In genomic region chr15:52139599-52140462, GRCh38 we compare ENCODE assay signal across 8 cellular contexts. TPM values are rescaled to one million over a fixed set of nuclear protein-coding genes. Genes with fewer than 3 reads are reported as not detected.
DNase-seq lines count a peak whose midpoint lies in the region.

No MANE protein-coding gene starts in this region.

- 0 out of 2 replicates have a peak overlapping the region, but pooled peaks have one; percentile 29 for H3K9ac ChIP-seq in GM23248

- no peaks in the 10 kb centered on the region for H3K9me3 ChIP-seq in GM23248 (ENCODE audit: low read depth)

- 62 to 63% methylated on average over 17 of the region's 17 CpGs for WGBS in GM23248 (ENCODE audit: low coverage in 1 of 2, low lambda C conversion rate in 2 of 2, missing lambda C conversion rate in 2 of 2), 2 experiments

- no peaks in the 10 kb centered on the region for H3K27me3 ChIP-seq in GM23248 (replicated peaks; ENCODE audit: insufficient read depth)

- H3K79me2 ChIP-seq in GM23248 (ENCODE audit: insufficient read depth), result no peaks in the 10 kb centered on the region

- no peak overlapping the region for H3K4me3 ChIP-seq in GM23248

- H3K36me3 ChIP-seq in GM23248 (ENCODE audit: low read depth), result no peaks in the 10 kb centered on the region

- H3K27ac ChIP-seq in GM23248, result no peak overlapping the region

- no peaks in the 10 kb centered on the region for H4K20me1 ChIP-seq in GM23248 (ENCODE audit: insufficient read depth)

- DNase-seq in COLO668 (lab: John Stamatoyannopoulos, UW; ENCODE audit: unreplicated experiment) (peak; percentile 68), GM23248 (peak; percentile 80), NCI-H2227 (lab: John Stamatoyannopoulos, UW; ENCODE audit: unreplicated experiment) (peak; percentile 72), dermis microvascular lymphatic vessel endothelial cell (ENCODE audit: low read depth in 2 of 2) (peak; percentile 62 to 80), medulla oblongata (ENCODE audit: extremely low spot score) (peak; percentile 89), OCI-M2 (lab: John Stamatoyannopoulos, UW; ENCODE audit: unreplicated experiment) (no peak)
- DNase-seq in activated CD4-positive, alpha-beta T cell treated with anti-CD3 and anti-CD28 coated beads, Interleukin-2, amount 50 U/mL, for 24 hours (ENCODE audit: low read depth in 1 of 2, low spot score in 1 of 2), result peak; percentile 41 to 49
- peak; percentile 45 for DNase-seq in stimulated activated CD8-positive, alpha-beta memory T cell treated with anti-CD3 and anti-CD28 coated beads, Interleukin-15, amount 100 ng/mL, for 24 hours (ENCODE audit: low read depth)

- H3K9me2 ChIP-seq in GM23248 (ENCODE audit: insufficient read depth), result no peaks in the 10 kb centered on the region

- peaks cover 22% of the 10 kb centered on the region for H3K4me1 ChIP-seq in GM23248 (ENCODE audit: insufficient read depth)

- peak overlapping the region; percentile 68 for H2AFZ ChIP-seq in GM23248

- in situ Hi-C loops in GM23248 (cut with MboI), result loop anchor here (10.0 kb wide), 1 partner anchor 55 kb away; the partner anchor contains the start of gene GNB5

- H3K4me2 ChIP-seq in GM23248 (ENCODE audit: unreplicated experiment), result no peak overlapping the region

- peaks cover 16% of the 10 kb centered on the region; the same call in 1 of the 2 replicates for H3F3A ChIP-seq in GM23248 (ENCODE audit: insufficient read depth)

RNA-seq across cellular contexts. Expression of gene BCL2L10, which starts 27.3 kb away (rescaled TPM):
- not detected in 2 replicates for total RNA-seq in GM23248 (2014; rRNA removed; shearing (Covaris generic))
- not detected in 2 replicates for polyA plus RNA-seq in GM23248 (2016; fragmentation: Nextera tagmentation; extraction: Ambion mirVana)
- total RNA-seq in dermis microvascular lymphatic vessel endothelial cell, result 0.51 and 2.4 TPM in 2 replicates

RNA-seq across cellular contexts. Expression of gene GNB5, which starts 51.4 kb away (rescaled TPM):
- total RNA-seq in GM23248 (2014; rRNA removed; shearing (Covaris generic)), result 39.1 and 42.8 TPM in 2 replicates
- polyA plus RNA-seq in GM23248 (2016; fragmentation: Nextera tagmentation; extraction: Ambion mirVana), result 39.9 and 42.4 TPM in 2 replicates
- total RNA-seq in dermis microvascular lymphatic vessel endothelial cell, result 30.9 and 49.3 TPM in 2 replicates
